In the genomic region with DNA sequence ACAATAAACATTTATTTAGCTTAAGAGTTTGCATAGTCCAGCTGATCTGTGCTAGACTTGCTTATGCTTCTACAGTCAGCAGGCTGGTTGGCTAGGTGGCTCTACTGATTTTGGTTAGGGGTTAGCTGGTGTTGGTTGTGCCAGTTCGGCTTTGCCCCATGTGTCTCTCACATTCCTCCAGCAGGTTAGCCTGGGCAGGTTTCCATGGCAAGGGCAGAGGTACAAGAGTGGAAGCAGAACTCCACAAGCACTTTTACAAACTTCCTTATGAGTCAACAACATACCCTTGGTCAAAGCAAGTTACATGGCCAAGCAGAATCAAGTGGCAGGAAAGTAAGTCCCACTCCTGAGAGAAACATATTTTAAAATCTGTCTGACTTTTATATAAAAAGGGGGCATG, we compare ENCODE assay signal across 21 cellular contexts.
DNase-seq lines count a peak whose midpoint lies in the region; ATAC-seq and TF ChIP-seq lines count a peak whose summit lies in the region.
"Had no signal": no experiment of that assay in that cellular context is flagged by ENCODE, and none has a peak within 500 bp of the region (broad histone marks: within the 10 kb centered on the region; RNA-seq: fewer than 3 reads in every experiment).

No MANE protein-coding gene starts in this region.

- no peaks in the 10 kb centered on the region for H3K4me1 Mint-ChIP-seq in progenitor cell of endocrine pancreas (ENCODE audit: low read depth)
- H3K4me1 Mint-ChIP-seq: B cell had no signal

- ATAC-seq in PC-3: peak; percentile 33; the same call in 1 of the 2 replicates
- ATAC-seq in GM19023 (IDR thresholded peaks at IDR 0.05; ENCODE audit: unreplicated experiment): no peak
- ATAC-seq: A549 had no signal

- H3K27me3 ChIP-seq in PC-3 (ENCODE audit: low read length) (no peaks in the 10 kb centered on the region), smooth muscle cell (ENCODE audit: low read depth) (no peaks in the 10 kb centered on the region)
- H3K27me3 ChIP-seq: MG63, Peyer's patch, SJCRH30 had no signal

- H3K4me1 ChIP-seq in PC-3 (ENCODE audit: insufficient read depth, low read length) (no peaks in the 10 kb centered on the region), smooth muscle cell (ENCODE audit: low read depth) (no peaks in the 10 kb centered on the region)
- H3K4me1 ChIP-seq: A549, Peyer's patch, SJCRH30 had no signal

- TF ChIP-seq CTCF in PC-3 (conservative IDR thresholded peaks at IDR 0.05; ENCODE audit: low read depth, low read length) (no peak), progenitor cell of endocrine pancreas (IDR thresholded peaks at IDR 0.05; ENCODE audit: unreplicated experiment) (no peak), smooth muscle cell (IDR thresholded peaks at IDR 0.05; ENCODE audit: borderline replicate concordance, insufficient read depth, poor library complexity, severe bottlenecking) (no peak)

- intact Hi-C loops in PC-3 (cut with micrococcal nuclease): no loop called here

- no peaks in the 10 kb centered on the region for H3K27me3 Mint-ChIP-seq in progenitor cell of endocrine pancreas
- H3K27me3 Mint-ChIP-seq: B cell, IgD-negative memory B cell had no signal

- H3K79me2 ChIP-seq in PC-3 (ENCODE audit: low read length) (no peaks in the 10 kb centered on the region), smooth muscle cell (ENCODE audit: low read depth) (no peaks in the 10 kb centered on the region)

- POLR2A ChIA-PET in PC-3 (lab: Charles Lee; ENCODE audit: unreplicated experiment): no interaction called here

- H3K4me3 ChIP-seq in PC-3 (ENCODE audit: low read length): no peak overlapping the region
- H3K4me3 ChIP-seq in smooth muscle cell: no peak overlapping the region
- H3K4me3 ChIP-seq: A549, MG63, Peyer's patch, SJCRH30 had no signal

- no peaks in the 10 kb centered on the region for H3K9me3 Mint-ChIP-seq in progenitor cell of endocrine pancreas (ENCODE audit: low read depth)
- H3K9me3 Mint-ChIP-seq: IgD-negative memory B cell had no signal

- H3K9me2 ChIP-seq in PC-3 (replicated peaks; ENCODE audit: low read length): no peaks in the 10 kb centered on the region

- peak; percentile 7 for TF ChIP-seq POLR2A in GM19193 (IDR thresholded peaks at IDR 0.05; ENCODE audit: extremely low read depth, insufficient read depth, insufficient read length)

- no peak overlapping the region for H3K4me3 Mint-ChIP-seq in progenitor cell of endocrine pancreas (ENCODE audit: low read depth)
- H3K4me3 Mint-ChIP-seq: B cell, IgD-negative memory B cell had no signal

- H2AFZ ChIP-seq in PC-3 (ENCODE audit: low read length): no peak overlapping the region
- no peak overlapping the region for H2AFZ ChIP-seq in smooth muscle cell (ENCODE audit: low read depth)

- H3F3A ChIP-seq in PC-3 (ENCODE audit: low read length, unreplicated experiment) (no peaks in the 10 kb centered on the region), smooth muscle cell (ENCODE audit: low read depth) (no peaks in the 10 kb centered on the region)

- H3K27ac Mint-ChIP-seq in progenitor cell of endocrine pancreas: peak overlapping the region; percentile 40
- H3K27ac Mint-ChIP-seq: B cell, IgD-negative memory B cell had no signal

- CTCF ChIA-PET in PC-3 (lab: Charles Lee): no interaction called here

- H3K36me3 Mint-ChIP-seq in progenitor cell of endocrine pancreas (ENCODE audit: insufficient read depth): peaks cover 8% of the 10 kb centered on the region

- no peaks in the 10 kb centered on the region for H4K20me1 ChIP-seq in PC-3 (ENCODE audit: low read length)
- H4K20me1 ChIP-seq in smooth muscle cell (ENCODE audit: low read depth): no peaks in the 10 kb centered on the region

- H3K9ac ChIP-seq in PC-3 (ENCODE audit: low read length) (no peak overlapping the region), smooth muscle cell (ENCODE audit: low read depth) (no peak overlapping the region)

- peaks cover under 1% of the 10 kb centered on the region; the same call in 1 of the 2 replicates for H3K36me3 ChIP-seq in PC-3 (ENCODE audit: low read depth, low read length)
- H3K36me3 ChIP-seq in smooth muscle cell (ENCODE audit: low read depth): no peaks in the 10 kb centered on the region
- H3K36me3 ChIP-seq: Peyer's patch, SJCRH30 had no signal

- 95% methylated on average over 1 of the region's 1 CpG for WGBS in smooth muscle cell (ENCODE audit: low lambda C conversion rate)

- DNase-seq in PC-3 (no peak), kidney tubule cell (ENCODE audit: low spot score) (peak; percentile 36), progenitor cell of endocrine pancreas (ENCODE audit: low spot score, unreplicated experiment) (no peak), smooth muscle cell (lab: John Stamatoyannopoulos, UW; ENCODE audit: unreplicated experiment) (no peak)
- DNase-seq in activated CD4-positive, CD25-positive, alpha-beta regulatory T cell treated with anti-CD3 and anti-CD28 coated beads, Interleukin-2, amount 50 U/mL, for 72 hours: no peak
- DNase-seq: DMS79; Kasumi-1; MG63; NCI-H1417 treated with DMSO at 0.1 percent for 48 hours; NCI-H2029 treated with DMSO at 0.1 percent for 48 hours; NCI-H226; NCI-H510A treated with DMSO at 0.1 percent for 48 hours; NCI-H774; NK-92 treated with Interleukin-12 subunit alpha and Interleukin-12 subunit beta, amount 100 ng/mL, for 24 hours; Peyer's patch; SJCRH30 had no signal

- H3K27ac ChIP-seq in PC-3 (ENCODE audit: low read length) (no peak overlapping the region), smooth muscle cell (ENCODE audit: low read depth) (no peak overlapping the region)
- H3K27ac ChIP-seq: A549, Peyer's patch, SJCRH30 had no signal

- H3K4me2 ChIP-seq in PC-3 (ENCODE audit: low read length): no peak overlapping the region
- H3K4me2 ChIP-seq in smooth muscle cell: no peak overlapping the region
- H3K4me2 ChIP-seq: A549 had no signal

- BruUV-seq in PC-3 (replicated peaks; lab: Mats Ljungman, UMichigan): no TSS peak

- H3K9me3 ChIP-seq in PC-3 (ENCODE audit: low read length) (no peaks in the 10 kb centered on the region), smooth muscle cell (replicated peaks; ENCODE audit: low read depth) (no peaks in the 10 kb centered on the region)
- H3K9me3 ChIP-seq: A549, MG63, Peyer's patch, SJCRH30 had no signal
